10 cellular contexts compared by ENCODE assay signal in the genomic region with DNA sequence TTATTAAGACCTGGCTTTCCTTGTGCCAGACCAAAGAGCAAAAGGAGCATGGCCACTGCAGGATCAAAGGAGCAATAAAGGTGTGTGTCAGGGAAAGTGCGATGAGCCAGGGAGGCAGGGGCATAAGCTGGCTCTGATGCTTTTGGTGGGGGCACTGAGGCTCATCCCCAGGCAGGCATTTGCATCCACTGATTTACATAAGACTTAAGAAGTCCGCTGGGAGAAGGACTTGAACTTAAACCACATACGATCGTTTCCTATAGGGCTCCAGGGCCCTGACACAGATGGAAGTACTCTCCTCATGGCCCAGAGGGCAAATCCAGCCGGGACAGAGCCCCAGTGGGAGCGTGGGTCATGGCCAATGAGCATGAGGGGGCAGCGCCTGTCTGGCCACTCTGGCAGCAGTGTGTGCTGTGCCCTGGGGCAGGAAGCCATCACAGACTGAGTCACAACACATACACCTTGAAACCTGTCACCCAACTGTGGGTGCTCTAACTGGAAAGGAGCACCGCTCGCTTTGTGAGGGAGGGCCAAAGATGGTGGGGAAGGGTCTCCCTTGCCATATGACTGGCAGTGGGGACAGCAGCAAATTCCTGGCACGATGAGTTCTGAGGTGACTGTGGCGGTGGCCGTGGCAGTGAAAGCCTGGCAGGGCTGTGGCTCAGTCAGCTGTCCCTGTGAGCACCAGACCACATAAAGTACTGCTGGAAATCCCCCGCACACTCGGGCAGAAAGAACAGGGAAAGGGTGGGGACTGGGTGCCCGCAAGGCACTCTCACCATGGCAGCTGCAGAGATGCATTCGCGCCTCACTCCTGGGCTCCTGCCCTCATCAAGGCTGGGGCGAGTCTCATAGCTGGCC.
DNase-seq lines count a peak whose midpoint lies in the region; ATAC-seq and TF ChIP-seq lines count a peak whose summit lies in the region.
"Had no signal": no experiment of that assay in that cellular context is flagged by ENCODE, and none has a peak within 500 bp of the region (broad histone marks: within the 10 kb centered on the region; RNA-seq: fewer than 3 reads in every experiment).

No MANE protein-coding gene starts in this region.

- H3K4me1 Mint-ChIP-seq in activated naive CD8-positive, alpha-beta T cell treated with anti-CD3 and anti-CD28 coated beads, Interleukin-2, amount 50 U/mL, for 24 hours = peaks cover 3% of the 10 kb centered on the region

- no peak overlapping the region for H3K27ac Mint-ChIP-seq in activated naive CD8-positive, alpha-beta T cell treated with anti-CD3 and anti-CD28 coated beads, Interleukin-2, amount 50 U/mL, for 24 hours

- no peaks in the 10 kb centered on the region for H3K9me3 Mint-ChIP-seq in activated naive CD8-positive, alpha-beta T cell treated with anti-CD3 and anti-CD28 coated beads, Interleukin-2, amount 50 U/mL, for 24 hours

- no peaks in the 10 kb centered on the region for H3K27me3 Mint-ChIP-seq in activated naive CD8-positive, alpha-beta T cell treated with anti-CD3 and anti-CD28 coated beads, Interleukin-2, amount 50 U/mL, for 24 hours

- no peak for TF ChIP-seq CTCF in GM12864 (IDR thresholded peaks at IDR 0.05; ENCODE audit: low read depth, low read length, missing control alignments)

- H3K4me3 Mint-ChIP-seq in activated naive CD8-positive, alpha-beta T cell treated with anti-CD3 and anti-CD28 coated beads, Interleukin-2, amount 50 U/mL, for 24 hours = no peak overlapping the region

- ATAC-seq in GM19324 (IDR thresholded peaks at IDR 0.05; ENCODE audit: low FRiP score, unreplicated experiment) = peak; percentile 74
- ATAC-seq in HG03060 (IDR thresholded peaks at IDR 0.05; ENCODE audit: low read depth, unreplicated experiment) = peak; percentile 67
- peak; percentile 61 for ATAC-seq in activated naive CD8-positive, alpha-beta T cell treated with anti-CD3 and anti-CD28 coated beads, Interleukin-2, amount 50 U/mL, for 24 hours

- H3K36me3 Mint-ChIP-seq in activated naive CD8-positive, alpha-beta T cell treated with anti-CD3 and anti-CD28 coated beads, Interleukin-2, amount 50 U/mL, for 24 hours (ENCODE audit: low read depth) = no peaks in the 10 kb centered on the region

- DNase-seq in GM12864 (ENCODE audit: low read depth) = peak; percentile 7
- peak; percentile 19 for DNase-seq in activated naive CD8-positive, alpha-beta T cell treated with anti-CD3 and anti-CD28 coated beads, Interleukin-2, amount 50 U/mL, for 24 hours
- DNase-seq in NCI-H2029 (lab: John Stamatoyannopoulos, UW) = no peak
- no peak for DNase-seq in NOMO-1 treated with dmso at 0.1 percent for 144 hours (lab: John Stamatoyannopoulos, UW; ENCODE audit: unreplicated experiment)
- DNase-seq in KG1 (lab: John Stamatoyannopoulos, UW) = no peak
- DNase-seq in D341Med (ENCODE audit: low spot score) = no peak
- DNase-seq: GF-D8, NCI-H1436 had no signal

- H3K4me3 ChIP-seq in GM12864 (ENCODE audit: low read depth, low read length) = no peak overlapping the region

Comparison
In these comparisons a context has a peak if more than half of its experiments do, and no peak if none do; other contexts are left out.
1. DNase-seq: peak in GM12864 (single experiment) and activated naive CD8-positive, alpha-beta T cell treated with anti-CD3 and anti-CD28 coated beads, Interleukin-2, amount 50 U/mL, for 24 hours (single experiment); none in NCI-H2029 (single experiment), NOMO-1 treated with dmso at 0.1 percent for 144 hours (single experiment), KG1 (single experiment) and D341Med (single experiment).
2. Peak in every context shown above with its lines, with median percentiles within 50 percentile points of each other: ATAC-seq.